ENCODE assay signal across 18 cellular contexts in the genomic region with DNA sequence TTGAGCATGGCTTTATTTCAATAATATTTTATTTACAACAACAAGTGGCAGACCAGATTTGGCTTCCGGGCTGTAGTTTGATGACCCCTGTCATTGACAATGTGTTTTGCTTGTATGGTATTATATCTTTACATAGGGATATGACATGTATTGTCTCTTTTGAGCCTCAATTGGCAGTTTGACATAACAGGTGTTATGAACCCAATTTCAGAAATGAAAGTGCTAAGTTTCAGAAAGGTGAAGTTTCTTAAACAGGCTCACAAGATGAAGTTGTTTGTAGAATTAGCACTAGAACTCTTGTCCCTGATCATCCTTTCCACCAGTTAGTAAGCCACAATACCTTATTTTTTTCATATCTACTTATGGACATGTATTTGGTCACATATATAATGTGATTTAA.
DNase-seq lines count a peak whose midpoint lies in the region; ATAC-seq lines count a peak whose summit lies in the region.
"Had no signal": no experiment of that assay in that cellular context is flagged by ENCODE, and none has a peak within 500 bp of the region (broad histone marks: within the 10 kb centered on the region; RNA-seq: fewer than 3 reads in every experiment).

No MANE protein-coding gene starts in this region.

- H3K36me3 Mint-ChIP-seq in T-helper 17 cell (ENCODE audit: low read depth) = no peaks in the 10 kb centered on the region
- H3K36me3 Mint-ChIP-seq: CD4-positive, alpha-beta memory T cell had no signal

- H3K27me3 Mint-ChIP-seq in T-helper 17 cell = no peaks in the 10 kb centered on the region
- H3K27me3 Mint-ChIP-seq: B cell; CD4-positive, alpha-beta memory T cell had no signal

- ATAC-seq in GM19025 (IDR thresholded peaks at IDR 0.05; ENCODE audit: low read depth, unreplicated experiment) (peak; percentile 43), HG02973 (IDR thresholded peaks at IDR 0.05; ENCODE audit: unreplicated experiment) (peak; percentile 49), HG03280 (IDR thresholded peaks at IDR 0.05; ENCODE audit: unreplicated experiment) (peak; percentile 72), T-helper 17 cell (no peak)

- H3K4me1 Mint-ChIP-seq in T-helper 17 cell = no peaks in the 10 kb centered on the region
- H3K4me1 Mint-ChIP-seq: B cell; CD4-positive, alpha-beta memory T cell; H9 had no signal

- no peak overlapping the region for H3K4me3 Mint-ChIP-seq in T-helper 17 cell
- H3K4me3 Mint-ChIP-seq: B cell; CD4-positive, alpha-beta memory T cell; H9 had no signal

- DNase-seq in foreskin melanocyte = no peak
- no peak for DNase-seq in T-helper 17 cell
- no peak for DNase-seq in NCI-H345 (lab: John Stamatoyannopoulos, UW)
- no peak for DNase-seq in NOMO-1 treated with dmso at 0.1 percent for 144 hours (lab: John Stamatoyannopoulos, UW; ENCODE audit: unreplicated experiment)
- DNase-seq: C1 segment of cervical spinal cord; CD4-positive, alpha-beta memory T cell; DMS153; DMS79 treated with DMSO at 0.1 percent for 48 hours; EL; GOT3; H9; IMR-90; Kasumi-1; KBM-7 had no signal

- no peak overlapping the region for H3K27ac Mint-ChIP-seq in T-helper 17 cell
- H3K27ac Mint-ChIP-seq: B cell; CD4-positive, alpha-beta memory T cell; H9 had no signal

- H3K9me3 ChIP-seq in T-helper 17 cell (ENCODE audit: control insufficient read depth, low read length, poor library complexity, severe bottlenecking) = no peaks in the 10 kb centered on the region
